In the genomic region with DNA sequence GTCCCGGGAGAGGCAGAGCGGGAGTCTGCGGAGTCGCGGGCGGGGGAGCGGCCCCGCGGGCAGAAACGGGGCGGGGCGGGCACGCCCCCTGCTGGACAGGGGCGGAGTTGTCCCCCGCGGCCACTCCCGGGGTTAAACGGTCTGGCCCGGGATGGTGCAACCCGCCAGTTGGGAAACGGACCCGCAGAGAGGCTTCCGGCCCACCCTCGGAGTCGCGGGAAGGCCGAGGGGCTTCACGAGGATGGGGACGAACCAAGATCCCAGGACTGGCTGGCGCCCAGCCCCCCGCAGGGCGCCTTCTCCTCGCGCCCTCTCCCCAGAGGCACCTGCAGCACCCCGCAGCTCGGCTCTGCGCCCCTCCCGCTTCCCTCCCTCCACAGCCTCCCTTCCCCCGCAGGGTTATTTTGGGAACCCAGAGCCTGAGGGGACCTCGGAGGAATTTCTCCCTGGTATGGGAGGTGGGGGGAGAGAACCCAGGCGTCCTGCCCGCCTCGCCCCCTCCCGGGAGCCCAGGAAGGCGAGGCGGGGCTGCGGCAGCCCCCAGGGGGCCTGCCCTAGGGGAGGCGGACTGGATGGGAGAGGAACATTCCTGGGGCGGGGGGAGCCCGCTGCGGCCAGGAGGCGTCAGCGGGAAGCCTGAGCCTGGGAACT, we compare ENCODE assay signal across 7 cellular contexts.
DNase-seq lines count a peak whose midpoint lies in the region; TF ChIP-seq lines count a peak whose summit lies in the region.

No MANE protein-coding gene starts in this region.

- H3K4me3 ChIP-seq in epithelial cell of esophagus (ENCODE audit: low read length) (peak overlapping the region; percentile 35), mucosa of stomach (ENCODE audit: low read length) (peak overlapping the region; percentile 31)

- peak; percentile 95 for DNase-seq in GM13977 (ENCODE audit: low spot score)
- peak; percentile 19 for DNase-seq in NCI-H1105 treated with DMSO at 0.1 percent for 48 hours (lab: John Stamatoyannopoulos, UW)
- DNase-seq in activated CD8-positive, alpha-beta memory T cell treated with anti-CD3 and anti-CD28 coated beads, Interleukin-2, amount 50 U/mL, for 4 hours = peak; percentile 77
- DNase-seq in epithelial cell of esophagus (ENCODE audit: low read depth) = peak; percentile 32
- DNase-seq in stimulated activated CD8-positive, alpha-beta memory T cell treated with anti-CD3 and anti-CD28 coated beads, Interleukin-7, amount 100 ng/mL, for 1 hour (ENCODE audit: low read depth in 2 of 2) = peak; percentile 59 to 66
- no peak for DNase-seq in foreskin melanocyte

- H3K27me3 ChIP-seq in mucosa of stomach (ENCODE audit: control insufficient read depth, insufficient read depth, low read length) = peaks cover 59% of the 10 kb centered on the region

- H3K36me3 ChIP-seq in mucosa of stomach (ENCODE audit: control insufficient read depth, insufficient read depth, low read length) = no peaks in the 10 kb centered on the region

- no peak overlapping the region for H3K9ac ChIP-seq in mucosa of stomach (ENCODE audit: low read length)

- H3K9me3 ChIP-seq in mucosa of stomach (ENCODE audit: control insufficient read depth, low read length) = no peaks in the 10 kb centered on the region

- TF ChIP-seq CTCF in GM13977 (IDR thresholded peaks at IDR 0.05; ENCODE audit: extremely low read depth, insufficient read depth, missing control alignments) = peak; percentile 76
- TF ChIP-seq CTCF in epithelial cell of esophagus (IDR thresholded peaks at IDR 0.05; ENCODE audit: insufficient read depth, low read depth, low read length, missing control alignments) = peak; percentile 59

- in situ Hi-C loops in GM13977 (cut with MboI; ENCODE audit: low pct_unique_long_range_greater_than_20kb, low sequenced_read_pairs, unreplicated experiment) = no loop called here

- H3K4me1 ChIP-seq in mucosa of stomach (ENCODE audit: control insufficient read depth, insufficient read depth, low read length) = peaks cover 33% of the 10 kb centered on the region
